ENCODE assay signal across 8 cellular contexts in genomic region chr2:29921560-29921915, GRCh38. TPM values are rescaled to one million over a fixed set of nuclear protein-coding genes. Genes with fewer than 3 reads are reported as not detected.
A peak's percentile ranks its signal among the peaks of the same experiment; 100 is the strongest.
DNase-seq lines count a peak whose midpoint lies in the region; ATAC-seq, FAIRE-seq and TF ChIP-seq lines count a peak whose summit lies in the region.

TSS of gene ALK (minus strand) at chr2:29921586. CDS start at chr2:29920659, 927 bp downstream.

- no peak within 1 kb of the TSS for H3K27ac ChIP-seq in kidney (ENCODE audit: low read depth in 2 of 2, low read length in 2 of 2)

- H3K9me3 ChIP-seq in kidney (ENCODE audit: control insufficient read depth in 1 of 2, low read length in 2 of 2): no peaks in the 10 kb centered on the region

- H3K9ac ChIP-seq in kidney (ENCODE audit: low read length in 2 of 2): no peak within 1 kb of the TSS

- FAIRE-seq in kidney (lab: Jason Lieb, UNC): no peak

- peak; percentile 92 to 93 for DNase-seq in NCI-H2081 (lab: John Stamatoyannopoulos, UW)
- peak; percentile 25 for DNase-seq in activated CD4-positive, alpha-beta T cell treated with anti-CD3 and anti-CD28 coated beads for 1 hour
- DNase-seq in cerebellum (ENCODE audit: low spot score): peak; percentile 91
- DNase-seq in kidney: peak; percentile 95
- peak; percentile 86 for DNase-seq in stimulated activated CD4-positive, alpha-beta T cell treated with anti-CD3 and anti-CD28 coated beads, Interleukin-15, amount 100 ng/mL, for 24 hours
- no peak for DNase-seq in cortex of kidney (lab: John Stamatoyannopoulos, UW)

- H3K36me3 ChIP-seq in kidney (ENCODE audit: control insufficient read depth in 1 of 2, insufficient read depth in 2 of 2, low read length in 2 of 2): no peaks in the 10 kb centered on the region

- intact Hi-C loops in kidney (cut with DNase I): no loop called here

- ATAC-seq in GM18909 (IDR thresholded peaks at IDR 0.05; ENCODE audit: poor library complexity, unreplicated experiment) (peak; percentile 56), GM18505 (IDR thresholded peaks at IDR 0.05; ENCODE audit: unreplicated experiment) (no peak)

- peak within 1 kb of the TSS in 1 of 2 donors; percentile 3 for H3K4me3 ChIP-seq in kidney (ENCODE audit: low read length in 2 of 2)

- no peak for TF ChIP-seq POLR2A in GM18505 (IDR thresholded peaks at IDR 0.05; ENCODE audit: borderline replicate concordance, extremely low read depth, insufficient read depth, insufficient read length)

- peaks cover 0 to 16% of the 10 kb centered on the region in 2 donors for H3K4me1 ChIP-seq in kidney (ENCODE audit: control insufficient read depth in 1 of 2, insufficient read depth in 1 of 2, low read depth in 1 of 2, low read length in 2 of 2)

- TF ChIP-seq CTCF in kidney (IDR thresholded peaks at IDR 0.05; ENCODE audit: borderline replicate concordance, extremely low read depth, insufficient read depth): no peak

RNA-seq across cellular contexts. Expression of gene ALK, which starts in this region (rescaled TPM):
- total RNA-seq in cerebellum (6.4 TPM), kidney (0.13 TPM)
- not detected for polyA plus RNA-seq in kidney (ENCODE audit: insufficient read depth, low read depth, low replicate concordance)

Comparison
In these comparisons a context has a peak if more than half of its experiments do, and no peak if none do; other contexts are left out.
1. Peak in DNase-seq in kidney; RNA of the gene not detected or under 1 TPM.